ENCODE assay signal across 8 cellular contexts in genomic region chr10:110918633-110919348, GRCh38. TPM values are rescaled to one million over a fixed set of nuclear protein-coding genes. Genes with fewer than 3 reads are reported as not detected.
DNase-seq lines count a peak whose midpoint lies in the region; ATAC-seq, FAIRE-seq and TF ChIP-seq lines count a peak whose summit lies in the region.

A gene with protein sequence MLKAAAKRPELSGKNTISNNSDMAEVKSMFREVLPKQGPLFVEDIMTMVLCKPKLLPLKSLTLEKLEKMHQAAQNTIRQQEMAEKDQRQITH (minus strand): TSS chr10:110919180. CDS start chr10:110918157, 1,023 bp downstream.

- CTCF ChIA-PET in T-cell (lab: Charles Lee), result interaction anchor here in 1 of 2 donors (0.6 to 2.1 kb wide), 16 partner anchors 8 to 730 kb away, joined by 3 to 20 read pairs (median 4); no protein-coding TSS in a partner anchor

- peaks cover 47 to 61% (median 59%) of the 10 kb centered on the region in 3 donors for H3K4me1 Mint-ChIP-seq in T-cell

- H3K27me3 ChIP-seq in smooth muscle cell (ENCODE audit: low read depth), result no peaks in the 10 kb centered on the region

- H3K4me2 ChIP-seq in smooth muscle cell, result peak within 1 kb of the TSS; percentile 95

- no peaks in the 10 kb centered on the region for H3K9me3 Mint-ChIP-seq in T-cell

- peak; percentile 82 for ATAC-seq in HG02759 (IDR thresholded peaks at IDR 0.05; ENCODE audit: unreplicated experiment)
- ATAC-seq in T-cell (replicated peaks in 1 of 4), result peak; percentile 40 to 93 (median 54)

- H3K27ac Mint-ChIP-seq in T-cell, result peak within 1 kb of the TSS; percentile 99 to 100

- peaks cover 46% of the 10 kb centered on the region for H3K79me2 ChIP-seq in smooth muscle cell (ENCODE audit: low read depth)

- H3K4me3 Mint-ChIP-seq in T-cell, result peak within 1 kb of the TSS; percentile 98 to 99 (median 99)

- peaks cover 28% of the 10 kb centered on the region for H3K4me1 ChIP-seq in smooth muscle cell (ENCODE audit: low read depth)

- H3K4me3 ChIP-seq in smooth muscle cell, result peak within 1 kb of the TSS; percentile 81

- peak; percentile 93 for DNase-seq in GM13976 (ENCODE audit: low spot score)
- peak; percentile 98 for DNase-seq in NCI-H1092 treated with DMSO at 0.1 percent for 48 hours (lab: John Stamatoyannopoulos, UW)
- DNase-seq in T-cell, result peak in 6 of 34 experiments; percentile 11 to 97 (median 84)
- DNase-seq in cerebellar nuclear complex (lab: John Stamatoyannopoulos, UW), result peak; percentile 98 to 99
- peak; percentile 89 for DNase-seq in smooth muscle cell (lab: John Stamatoyannopoulos, UW; ENCODE audit: unreplicated experiment)

- no peaks in the 10 kb centered on the region for H3K27me3 Mint-ChIP-seq in T-cell

- H3K27ac ChIP-seq in smooth muscle cell (ENCODE audit: low read depth), result peak within 1 kb of the TSS; percentile 99

- H3F3A ChIP-seq in smooth muscle cell (ENCODE audit: low read depth), result peaks cover 8% of the 10 kb centered on the region

- H3K36me3 ChIP-seq in smooth muscle cell (ENCODE audit: low read depth), result no peaks in the 10 kb centered on the region

- peaks cover 7% of the 10 kb centered on the region for H3K36me3 Mint-ChIP-seq in T-cell

- H3K9me3 ChIP-seq in smooth muscle cell (replicated peaks; ENCODE audit: low read depth), result no peaks in the 10 kb centered on the region

- WGBS in smooth muscle cell (ENCODE audit: low lambda C conversion rate), result under 1% methylated on average over 35 of the region's 42 CpGs

- in situ Hi-C loops in GM13976 (cut with MboI; ENCODE audit: low sequenced_read_pairs, unreplicated experiment), result no loop called here

- H2AFZ ChIP-seq in smooth muscle cell (ENCODE audit: low read depth), result peak within 1 kb of the TSS; percentile 73

- FAIRE-seq in A204.1 (lab: Jason Lieb, UNC) (peak; percentile 100), islet of Langerhans (lab: Jason Lieb, UNC) (peak; percentile 100)

- TF ChIP-seq CTCF in GM13976 (IDR thresholded peaks at IDR 0.05; ENCODE audit: borderline replicate concordance, control extremely low read depth, extremely low read depth, insufficient read depth, missing control alignments) (peak; percentile 18), smooth muscle cell (IDR thresholded peaks at IDR 0.05; ENCODE audit: borderline replicate concordance, insufficient read depth, poor library complexity, severe bottlenecking) (no peak)

- H3K9ac ChIP-seq in smooth muscle cell (ENCODE audit: low read depth), result peak within 1 kb of the TSS; percentile 99

- POLR2A ChIA-PET in T-cell (lab: Charles Lee), result interaction anchor here (0.5 to 3.8 kb wide), 20 partner anchors 8 to 711 kb away, joined by 3 to 29 read pairs (median 4); partner anchors contain the start of genes MXI1 (in 1 of the 2) and PDCD4 (in 1 of the 2)

- H4K20me1 ChIP-seq in smooth muscle cell (ENCODE audit: low read depth), result peaks cover 39% of the 10 kb centered on the region

RNA-seq across cellular contexts. Expression of the gene that starts here (rescaled TPM):
- total RNA-seq in T-cell (10 to 100 TPM; 28.6 to 36.6 (median 32.0) TPM), smooth muscle cell (19.5 and 22.3 TPM in 2 replicates)
- 17.8 and 26.3 TPM in 2 replicates for polyA plus RNA-seq in smooth muscle cell
